ENCODE assay signal across 12 cellular contexts in the genomic region with DNA sequence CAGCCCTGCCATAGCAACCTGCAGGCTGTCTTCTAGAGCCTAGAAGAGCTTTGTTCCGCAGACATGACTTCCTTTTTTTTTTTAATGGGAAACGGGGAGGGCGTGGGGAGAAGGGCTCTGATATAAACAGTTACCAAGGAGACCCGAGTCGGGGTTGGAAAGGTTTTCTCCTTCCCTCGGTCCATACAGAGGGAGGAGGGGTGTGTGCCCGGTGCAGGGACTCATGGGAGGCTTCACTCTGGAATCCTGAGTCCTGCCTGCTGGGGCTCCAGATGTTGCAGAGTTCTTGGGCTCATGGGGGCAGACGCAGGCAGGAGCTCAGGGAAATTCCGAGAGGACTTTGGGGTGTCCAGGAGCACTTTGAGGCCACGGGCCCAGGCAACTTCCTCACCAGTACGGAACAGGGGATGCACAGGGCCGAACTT. TPM values are rescaled to one million over a fixed set of nuclear protein-coding genes. Genes with fewer than 3 reads are reported as not detected.
DNase-seq lines count a peak whose midpoint lies in the region; ATAC-seq and TF ChIP-seq lines count a peak whose summit lies in the region.
"Had no signal": no experiment of that assay in that cellular context is flagged by ENCODE, and none has a peak within 500 bp of the region (broad histone marks: within the 10 kb centered on the region; RNA-seq: fewer than 3 reads in every experiment).

No MANE protein-coding gene starts in this region.

- ATAC-seq in GM18868 (IDR thresholded peaks at IDR 0.05; ENCODE audit: unreplicated experiment) = no peak
- ATAC-seq: A549; activated naive CD8-positive, alpha-beta T cell treated with anti-CD3 and anti-CD28 coated beads, Interleukin-2, amount 50 U/mL, for 24 hours had no signal

- H3K4me3 ChIP-seq in colonic mucosa (no peak overlapping the region), urinary bladder (ENCODE audit: low read depth, low read length) (no peak overlapping the region)
- H3K4me3 ChIP-seq: A549 had no signal

- DNase-seq in NCI-H748 (lab: John Stamatoyannopoulos, UW; ENCODE audit: unreplicated experiment) = peak; percentile 39
- no peak for DNase-seq in NCI-H748 treated with DMSO at 0.1 percent for 48 hours (lab: John Stamatoyannopoulos, UW)
- peak; percentile 47 for DNase-seq in colonic mucosa
- DNase-seq in lung microvascular endothelial cell (ENCODE audit: low read depth in 2 of 2) = peak; percentile 60 to 64
- no peak for DNase-seq in NCI-H1105 (lab: John Stamatoyannopoulos, UW)
- DNase-seq in DMS53 (lab: John Stamatoyannopoulos, UW) = no peak
- DNase-seq: activated CD4-positive, CD25-positive, alpha-beta regulatory T cell; activated naive CD8-positive, alpha-beta T cell treated with anti-CD3 and anti-CD28 coated beads, Interleukin-2, amount 50 U/mL, for 24 hours; NCI-H524 had no signal

- 11% methylated on average over 12 of the region's 12 CpGs for WGBS in urinary bladder

- H3K36me3 ChIP-seq in colonic mucosa = no peaks in the 10 kb centered on the region
- H3K36me3 ChIP-seq in urinary bladder (ENCODE audit: insufficient read depth) = no peaks in the 10 kb centered on the region

- no peaks in the 10 kb centered on the region for H3K4me1 ChIP-seq in colonic mucosa
- H3K4me1 ChIP-seq in urinary bladder (ENCODE audit: insufficient read depth) = no peaks in the 10 kb centered on the region

- no peak for TF ChIP-seq CTCF in colonic mucosa (IDR thresholded peaks at IDR 0.05)

- intact Hi-C loops in colonic mucosa (cut with DNase I) = no loop called here

- H3K9ac ChIP-seq in colonic mucosa (ENCODE audit: low read depth in 2 of 2, low read length in 2 of 2) = no peak overlapping the region

- H3K27ac ChIP-seq in colonic mucosa (no peak overlapping the region), urinary bladder (ENCODE audit: low read depth) (peak overlapping the region; percentile 69)
- H3K27ac ChIP-seq: A549 had no signal

- no peaks in the 10 kb centered on the region for H3K27me3 ChIP-seq in colonic mucosa

- H3K9me3 ChIP-seq in colonic mucosa = no peaks in the 10 kb centered on the region
- H3K9me3 ChIP-seq: A549 had no signal

RNA-seq across cellular contexts. Expression of gene TMEM120A, which starts 26.8 kb away (rescaled TPM):
- total RNA-seq in colonic mucosa = 10 to 100 TPM; 56.3 to 94.1 TPM
- total RNA-seq in lung microvascular endothelial cell = 56.4 and 197 TPM in 2 replicates
- 17.8 TPM for total RNA-seq in urinary bladder
- 90.2 TPM for polyA plus RNA-seq in urinary bladder

RNA-seq across cellular contexts. Expression of gene POR, which starts 52.6 kb away (rescaled TPM):
- total RNA-seq in colonic mucosa (100 to 1,000 TPM; 126 to 169 TPM), lung microvascular endothelial cell (67.6 and 132 TPM in 2 replicates), urinary bladder (33.2 TPM)
- 103 TPM for polyA plus RNA-seq in urinary bladder

Comparison
In these comparisons a context has a peak if more than half of its experiments do, and no peak if none do; other contexts are left out.
1. DNase-seq: peak in NCI-H748 (single experiment), colonic mucosa (single experiment) and lung microvascular endothelial cell (2 of 2); none in NCI-H748 treated with DMSO at 0.1 percent for 48 hours (single experiment), NCI-H1105 (single experiment) and DMS53 (single experiment).